8 cellular contexts compared by ENCODE assay signal in the genomic region with DNA sequence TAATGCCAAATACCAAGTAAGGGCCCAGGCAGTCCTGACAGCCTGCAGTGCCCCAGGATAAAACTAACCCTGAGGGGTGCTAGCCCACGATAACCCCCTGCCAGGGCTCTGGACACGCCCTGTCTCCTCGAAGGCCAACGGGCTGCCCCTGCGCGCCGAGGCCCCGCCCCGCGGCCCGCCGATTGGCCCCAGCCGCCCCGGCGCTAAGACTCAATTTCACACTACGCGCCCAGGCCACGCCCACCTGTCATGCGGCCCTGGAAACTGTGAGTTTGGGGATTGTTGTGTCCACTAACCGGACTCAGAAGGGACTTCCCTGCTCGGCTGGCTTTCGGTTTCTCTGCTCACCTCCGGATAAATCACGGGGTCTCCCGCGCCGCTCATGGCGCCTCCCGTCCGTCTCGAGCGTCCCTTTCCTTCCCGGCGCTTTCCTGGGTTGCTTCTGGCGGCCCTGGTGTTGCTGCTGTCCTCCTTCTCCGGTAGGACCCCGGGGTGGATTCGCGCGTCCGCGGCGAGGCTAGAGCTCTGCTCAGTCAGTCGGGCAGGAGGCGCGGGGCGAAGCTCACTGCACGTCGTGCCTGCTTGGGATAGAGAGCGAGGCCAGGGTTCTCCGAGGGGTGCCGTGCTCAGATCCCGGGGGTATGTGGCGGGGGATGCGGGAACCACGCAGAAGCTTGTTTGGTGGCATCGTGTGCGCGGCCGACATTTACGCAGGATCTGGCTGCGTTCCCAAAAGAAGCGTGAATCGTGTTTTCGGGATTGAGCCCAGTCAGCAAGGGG. TPM values are rescaled to one million over a fixed set of nuclear protein-coding genes. Genes with fewer than 3 reads are reported as not detected.
DNase-seq lines count a peak whose midpoint lies in the region; ATAC-seq and TF ChIP-seq lines count a peak whose summit lies in the region.

Gene CR1L, plus strand, starts transcription at position 282 of the 780 bp plus-strand sequence. Its CDS starts 101 bp downstream, at position 383.

- ATAC-seq in GM21390 (IDR thresholded peaks at IDR 0.05; ENCODE audit: unreplicated experiment), result peak; percentile 98
- ATAC-seq in activated CD4-positive, alpha-beta T cell treated with anti-CD3 and anti-CD28 coated beads for 36 hours, result peak; percentile 100

- intact Hi-C loops in activated CD4-positive, alpha-beta T cell treated with anti-CD3 and anti-CD28 coated beads for 36 hours (cut with DNase I, micrococcal nuclease), result loop anchor here in 1 of 2 experiments (5.0 kb wide), 2 partner anchors 152 to 442 kb away; no protein-coding TSS in a partner anchor

- H3K27ac Mint-ChIP-seq in CD8-positive, alpha-beta memory T cell, result peak within 1 kb of the TSS in 1 of 8 donors; percentile 39
- no peak within 1 kb of the TSS for H3K27ac Mint-ChIP-seq in IgD-negative memory B cell
- no peak within 1 kb of the TSS for H3K27ac Mint-ChIP-seq in activated CD4-positive, alpha-beta T cell treated with anti-CD3 and anti-CD28 coated beads for 36 hours
- no peak within 1 kb of the TSS for H3K27ac Mint-ChIP-seq in chondrocyte (ENCODE audit: unreplicated experiment)

- H3K9me3 ChIP-seq in CD8-positive, alpha-beta memory T cell (ENCODE audit: low read length), result no peaks in the 10 kb centered on the region

- H3K36me3 ChIP-seq in CD8-positive, alpha-beta memory T cell (ENCODE audit: insufficient read depth, low read length), result no peaks in the 10 kb centered on the region

- H3K4me3 ChIP-seq in CD8-positive, alpha-beta memory T cell (ENCODE audit: low read length), result peak within 1 kb of the TSS; percentile 64

- peaks cover 5% of the 10 kb centered on the region for H3K4me1 ChIP-seq in CD8-positive, alpha-beta memory T cell (ENCODE audit: insufficient read depth, low read length)

- peak within 1 kb of the TSS; percentile 67 to 89 (median 73) for H3K4me3 Mint-ChIP-seq in CD8-positive, alpha-beta memory T cell
- peak within 1 kb of the TSS; percentile 76 to 92 (median 85) for H3K4me3 Mint-ChIP-seq in IgD-negative memory B cell
- H3K4me3 Mint-ChIP-seq in activated CD4-positive, alpha-beta T cell treated with anti-CD3 and anti-CD28 coated beads for 36 hours, result peak within 1 kb of the TSS; percentile 64
- H3K4me3 Mint-ChIP-seq in chondrocyte (ENCODE audit: unreplicated experiment), result no peak within 1 kb of the TSS

- peak; percentile 37 to 76 (median 65) for DNase-seq in CD8-positive, alpha-beta memory T cell
- peak; percentile 88 for DNase-seq in activated CD4-positive, alpha-beta T cell treated with anti-CD3 and anti-CD28 coated beads for 36 hours
- DNase-seq in chondrocyte (ENCODE audit: low spot score) (peak; percentile 91), kidney tubule cell (ENCODE audit: low spot score) (peak; percentile 75), HuH-7 (ENCODE audit: low spot score) (no peak)
- peak; percentile 67 to 68 for DNase-seq in stimulated activated CD4-positive, alpha-beta T cell treated with anti-CD3 and anti-CD28 coated beads, Interleukin-2, amount 100 ng/mL, for 48 hours

- CTCF ChIA-PET in CD8-positive, alpha-beta memory T cell (lab: Charles Lee), result no interaction called here
- CTCF ChIA-PET in activated CD4-positive, alpha-beta T cell treated with anti-CD3 and anti-CD28 coated beads for 36 hours (lab: Charles Lee), result interaction anchor here (0.8 kb wide), 1 partner anchor 25 kb away, joined by 3 read pairs; no protein-coding TSS in a partner anchor

- H3K9me3 Mint-ChIP-seq in CD8-positive, alpha-beta memory T cell, result no peaks in the 10 kb centered on the region
- no peaks in the 10 kb centered on the region for H3K9me3 Mint-ChIP-seq in IgD-negative memory B cell
- no peaks in the 10 kb centered on the region for H3K9me3 Mint-ChIP-seq in activated CD4-positive, alpha-beta T cell treated with anti-CD3 and anti-CD28 coated beads for 36 hours (ENCODE audit: low read depth)
- H3K9me3 Mint-ChIP-seq in chondrocyte (ENCODE audit: low read depth), result no peaks in the 10 kb centered on the region

- no peaks in the 10 kb centered on the region for H3K27me3 ChIP-seq in CD8-positive, alpha-beta memory T cell (ENCODE audit: insufficient read depth, low read length, poor library complexity, severe bottlenecking)

- H3K27me3 Mint-ChIP-seq in CD8-positive, alpha-beta memory T cell, result peaks cover 22 to 35% of the 10 kb centered on the region in 2 donors
- H3K27me3 Mint-ChIP-seq in IgD-negative memory B cell (no peaks in the 10 kb centered on the region), chondrocyte (ENCODE audit: low read depth) (peaks cover 26% of the 10 kb centered on the region)
- H3K27me3 Mint-ChIP-seq in activated CD4-positive, alpha-beta T cell treated with anti-CD3 and anti-CD28 coated beads for 36 hours, result peaks cover 15% of the 10 kb centered on the region

- POLR2A ChIA-PET in CD8-positive, alpha-beta memory T cell (lab: Charles Lee), result no interaction called here
- POLR2A ChIA-PET in activated CD4-positive, alpha-beta T cell treated with anti-CD3 and anti-CD28 coated beads for 36 hours (lab: Charles Lee), result no interaction called here

- H3K36me3 Mint-ChIP-seq in CD8-positive, alpha-beta memory T cell, result peaks cover 0 to 3% (median 0%) of the 10 kb centered on the region in 3 donors
- peaks cover 4% of the 10 kb centered on the region for H3K36me3 Mint-ChIP-seq in IgD-negative memory B cell
- H3K36me3 Mint-ChIP-seq in activated CD4-positive, alpha-beta T cell treated with anti-CD3 and anti-CD28 coated beads for 36 hours (ENCODE audit: low read depth), result no peaks in the 10 kb centered on the region
- no peaks in the 10 kb centered on the region for H3K36me3 Mint-ChIP-seq in chondrocyte (ENCODE audit: low read depth)

- TF ChIP-seq CTCF in chondrocyte (IDR thresholded peaks at IDR 0.05), result no peak

- peak within 1 kb of the TSS; percentile 64 for H3K27ac ChIP-seq in CD8-positive, alpha-beta memory T cell (ENCODE audit: low read depth, low read length)

- peaks cover 7 to 14% (median 9%) of the 10 kb centered on the region in 3 donors for H3K4me1 Mint-ChIP-seq in CD8-positive, alpha-beta memory T cell
- H3K4me1 Mint-ChIP-seq in IgD-negative memory B cell (peaks cover 9 to 12% (median 10%) of the 10 kb centered on the region in 3 donors), chondrocyte (ENCODE audit: low read depth) (no peaks in the 10 kb centered on the region)
- H3K4me1 Mint-ChIP-seq in activated CD4-positive, alpha-beta T cell treated with anti-CD3 and anti-CD28 coated beads for 36 hours, result peaks cover 8% of the 10 kb centered on the region

RNA-seq across cellular contexts. Expression of gene CR1L, which starts in this region (rescaled TPM):
- not detected for total RNA-seq in CD8-positive, alpha-beta memory T cell
- polyA plus RNA-seq in CD8-positive, alpha-beta memory T cell, result not detected
- not detected for polyA plus RNA-seq in IgD-negative memory B cell
- not detected for total RNA-seq in activated CD4-positive, alpha-beta T cell treated with anti-CD3 and anti-CD28 coated beads for 36 hours
- not detected in 3 replicates for total RNA-seq in chondrocyte

Comparison
In these comparisons a context has a peak if more than half of its experiments do, and no peak if none do; other contexts are left out.
1. Peak in DNase-seq, H3K4me3 ChIP-seq and H3K27ac ChIP-seq in CD8-positive, alpha-beta memory T cell; RNA of the gene not detected or under 1 TPM.
2. Peak in DNase-seq and ATAC-seq in activated CD4-positive, alpha-beta T cell treated with anti-CD3 and anti-CD28 coated beads for 36 hours; RNA of the gene not detected or under 1 TPM.
3. Peak in DNase-seq in chondrocyte; RNA of the gene not detected or under 1 TPM.